ENCODE assay signal across 8 cellular contexts in genomic region chr14:64303471-64303917, GRCh38. TPM values are rescaled to one million over a fixed set of nuclear protein-coding genes. Genes with fewer than 3 reads are reported as not detected.
A peak's percentile ranks its signal among the peaks of the same experiment; 100 is the strongest.
DNase-seq lines count a peak whose midpoint lies in the region; ATAC-seq, FAIRE-seq and TF ChIP-seq lines count a peak whose summit lies in the region.

No MANE protein-coding gene starts in this region.

- H3K9me3 ChIP-seq in kidney (ENCODE audit: control insufficient read depth in 1 of 2, low read length in 2 of 2) (no peaks in the 10 kb centered on the region), tibial nerve (no peaks in the 10 kb centered on the region)

- ATAC-seq in HG02610 (IDR thresholded peaks at IDR 0.05; ENCODE audit: unreplicated experiment): no peak

- TF ChIP-seq CTCF in kidney (IDR thresholded peaks at IDR 0.05; ENCODE audit: borderline replicate concordance, extremely low read depth, insufficient read depth) (peak; percentile 75), tibial nerve (IDR thresholded peaks at IDR 0.05) (peak; percentile 64 to 82 (median 70))

- H3K36me3 ChIP-seq in kidney (ENCODE audit: control insufficient read depth in 1 of 2, insufficient read depth in 2 of 2, low read length in 2 of 2) (no peaks in the 10 kb centered on the region), tibial nerve (no peaks in the 10 kb centered on the region)

- TF ChIP-seq POLR2A in tibial nerve (IDR thresholded peaks at IDR 0.05): no peak

- peak; percentile 77 for DNase-seq in DMS53 treated with DMSO at 0.1 percent for 48 hours (lab: John Stamatoyannopoulos, UW; ENCODE audit: unreplicated experiment)
- peak; percentile 20 for DNase-seq in HS-27A (ENCODE audit: low read depth)
- DNase-seq in NCI-H774 (lab: John Stamatoyannopoulos, UW): peak; percentile 20
- DNase-seq in T47D (ENCODE audit: low read depth in 1 of 2, low spot score in 1 of 2): peak; percentile 82 to 93
- DNase-seq in kidney: no peak
- DNase-seq in tibial nerve (ENCODE audit: low spot score in 2 of 2): no peak
- DNase-seq in OCI-M2 (lab: John Stamatoyannopoulos, UW; ENCODE audit: unreplicated experiment): no peak

- in situ Hi-C loops in T47D (cut with HindIII; ENCODE audit: low pct_unique_long_range_greater_than_20kb, low sequenced_read_pairs): no loop called here

- no peak overlapping the region for H3K9ac ChIP-seq in kidney (ENCODE audit: low read length in 2 of 2)

- H3K27ac ChIP-seq in kidney (ENCODE audit: low read depth in 2 of 2, low read length in 2 of 2) (no peak overlapping the region), tibial nerve (no peak overlapping the region)

- H3K27me3 ChIP-seq in tibial nerve: no peaks in the 10 kb centered on the region

- H3K4me3 ChIP-seq in kidney (ENCODE audit: low read length in 2 of 2): no peak overlapping the region
- H3K4me3 ChIP-seq in tibial nerve: no peak overlapping the region

- no peak for TF ChIP-seq EP300 in tibial nerve (IDR thresholded peaks at IDR 0.05)

- H3K4me1 ChIP-seq in kidney (ENCODE audit: control insufficient read depth in 1 of 2, insufficient read depth in 1 of 2, low read depth in 1 of 2, low read length in 2 of 2): no peaks in the 10 kb centered on the region
- H3K4me1 ChIP-seq in tibial nerve: no peaks in the 10 kb centered on the region

- FAIRE-seq in kidney (lab: Jason Lieb, UNC): peak; percentile 97

- 19 to 20% methylated on average over 4 of the region's 4 CpGs for WGBS in tibial nerve, 2 donors

- intact Hi-C loops in kidney (cut with DNase I): no loop called here

RNA-seq across cellular contexts. Expression of gene ESR2, which starts 9.3 kb away (rescaled TPM):
- 2.5 TPM for total RNA-seq in kidney
- polyA plus RNA-seq in kidney (ENCODE audit: insufficient read depth, low read depth, low replicate concordance): not detected
- 1 to 10 TPM in 3 of 4 donors, under 1 TPM in 1; 0.59 to 2.4 (median 1.5) TPM for total RNA-seq in tibial nerve

Comparison
In these comparisons a context has a peak if more than half of its experiments do, and no peak if none do; other contexts are left out.
1. DNase-seq: peak in DMS53 treated with DMSO at 0.1 percent for 48 hours (single experiment), HS-27A (single experiment), NCI-H774 (single experiment) and T47D (2 of 2); none in kidney (single experiment), tibial nerve (0 of 2) and OCI-M2 (single experiment).